Comparison of ENCODE assay signal across 1 cellular context in genomic region chr4:40576651-40577480, GRCh38.
TF ChIP-seq lines count a peak whose summit lies in the region.

No MANE protein-coding gene starts in this region.

TF ChIP-seq in K562, 482 proteins besides CTCF, POLR2A, EP300 and RAD21 (continued from another document and continues in another):
- no peak for TF ChIP-seq GMEB1 (CRISPR knock-in tag; IDR thresholded peaks at IDR 0.05)
- TF ChIP-seq FUS (optimal IDR thresholded peaks at IDR 0.05; ENCODE audit: low read depth, low read length): no peak
- no peak for TF ChIP-seq ZFX (CRISPR knock-in tag; IDR thresholded peaks at IDR 0.05)
- TF ChIP-seq ID3 (CRISPR knock-in tag; IDR thresholded peaks at IDR 0.05): no peak
- no peak for TF ChIP-seq ID3 (tag; IDR thresholded peaks at IDR 0.05)
- no peak for TF ChIP-seq HDAC6 (IDR thresholded peaks at IDR 0.05; ENCODE audit: low read depth, low read length)
- TF ChIP-seq CBFA2T3 (IDR thresholded peaks at IDR 0.05): no peak
- peak; percentile 79 for TF ChIP-seq PKNOX1 (IDR thresholded peaks at IDR 0.05)
- TF ChIP-seq ZFPM2 (CRISPR knock-in tag; IDR thresholded peaks at IDR 0.05): no peak
- TF ChIP-seq ZNF41 (CRISPR knock-in tag; conservative IDR thresholded peaks at IDR 0.05): no peak
- no peak for TF ChIP-seq MITF (IDR thresholded peaks at IDR 0.05)
- TF ChIP-seq PRMT5 (CRISPR knock-in tag; IDR thresholded peaks at IDR 0.05): no peak
- peak; percentile 80 for TF ChIP-seq CHD4 (IDR thresholded peaks at IDR 0.05; ENCODE audit: insufficient read depth, insufficient replicate concordance, low read depth, low read length, poor library complexity, severe bottlenecking)
- no peak for TF ChIP-seq HINFP (tag; conservative IDR thresholded peaks at IDR 0.05; ENCODE audit: low read depth)
- TF ChIP-seq ELF1 (tag; IDR thresholded peaks at IDR 0.05): peak; percentile 66; the same call in 1 of the 2 replicates
- no peak for TF ChIP-seq ZNF668 (CRISPR knock-in tag; IDR thresholded peaks at IDR 0.05)
- TF ChIP-seq ZNF644 (tag; IDR thresholded peaks at IDR 0.05; ENCODE audit: low read depth): no peak
- no peak for TF ChIP-seq DACH1 (IDR thresholded peaks at IDR 0.05; ENCODE audit: partially characterized antibody)
- TF ChIP-seq ZNF75A (CRISPR knock-in tag; IDR thresholded peaks at IDR 0.05): no peak
- no peak for TF ChIP-seq RERE (CRISPR knock-in tag; IDR thresholded peaks at IDR 0.05; ENCODE audit: borderline replicate concordance)
- TF ChIP-seq SAFB2 (IDR thresholded peaks at IDR 0.05; ENCODE audit: borderline replicate concordance, low read depth, low read length, severe bottlenecking): no peak
- peak; percentile 30; the same call in 1 of the 2 replicates for TF ChIP-seq MTA3 (IDR thresholded peaks at IDR 0.05; ENCODE audit: borderline replicate concordance)
- TF ChIP-seq USF1 (CRISPR knock-in tag; IDR thresholded peaks at IDR 0.05): peak; percentile 67
- TF ChIP-seq CBX1 (IDR thresholded peaks at IDR 0.05; ENCODE audit: low read depth): no peak
- no peak for TF ChIP-seq E4F1 (CRISPR knock-in tag; IDR thresholded peaks at IDR 0.05; ENCODE audit: borderline replicate concordance)
- TF ChIP-seq PRDM10 (IDR thresholded peaks at IDR 0.05; ENCODE audit: partially characterized antibody): peak; percentile 60
- TF ChIP-seq LEF1 (IDR thresholded peaks at IDR 0.05): no peak
- TF ChIP-seq HIVEP1 (CRISPR knock-in tag; IDR thresholded peaks at IDR 0.05): no peak
- TF ChIP-seq RBM25 (IDR thresholded peaks at IDR 0.05; ENCODE audit: low read depth, low read length, severe bottlenecking): peak; percentile 94
- peak; percentile 85; the same call in 1 of the 2 replicates for TF ChIP-seq TOE1 (IDR thresholded peaks at IDR 0.05; ENCODE audit: borderline replicate concordance)
- no peak for TF ChIP-seq TOE1 (CRISPR knock-in tag; IDR thresholded peaks at IDR 0.05; ENCODE audit: borderline replicate concordance, low read depth)
- TF ChIP-seq MEF2A (IDR thresholded peaks at IDR 0.05; ENCODE audit: control insufficient read depth, low read depth, low read length): no peak
- TF ChIP-seq HDAC2 (IDR thresholded peaks at IDR 0.05): peak; percentile 68; the same call in 1 of the 2 replicates
- no peak for TF ChIP-seq TEAD4 (IDR thresholded peaks at IDR 0.05; ENCODE audit: low read length)
- no peak for TF ChIP-seq TEAD4 (CRISPR knock-in tag; IDR thresholded peaks at IDR 0.05; ENCODE audit: borderline replicate concordance)
- TF ChIP-seq L3MBTL2 (IDR thresholded peaks at IDR 0.05): peak; percentile 51
- no peak for TF ChIP-seq CBX8 (IDR thresholded peaks at IDR 0.05; ENCODE audit: borderline replicate concordance, extremely low read depth, low read depth, low read length, poor library complexity, severe bottlenecking)
- peak; percentile 25; the same call in 1 of the 2 replicates for TF ChIP-seq MAFF (IDR thresholded peaks at IDR 0.05; ENCODE audit: low read length)
